11 cellular contexts compared by ENCODE assay signal in the genomic region with DNA sequence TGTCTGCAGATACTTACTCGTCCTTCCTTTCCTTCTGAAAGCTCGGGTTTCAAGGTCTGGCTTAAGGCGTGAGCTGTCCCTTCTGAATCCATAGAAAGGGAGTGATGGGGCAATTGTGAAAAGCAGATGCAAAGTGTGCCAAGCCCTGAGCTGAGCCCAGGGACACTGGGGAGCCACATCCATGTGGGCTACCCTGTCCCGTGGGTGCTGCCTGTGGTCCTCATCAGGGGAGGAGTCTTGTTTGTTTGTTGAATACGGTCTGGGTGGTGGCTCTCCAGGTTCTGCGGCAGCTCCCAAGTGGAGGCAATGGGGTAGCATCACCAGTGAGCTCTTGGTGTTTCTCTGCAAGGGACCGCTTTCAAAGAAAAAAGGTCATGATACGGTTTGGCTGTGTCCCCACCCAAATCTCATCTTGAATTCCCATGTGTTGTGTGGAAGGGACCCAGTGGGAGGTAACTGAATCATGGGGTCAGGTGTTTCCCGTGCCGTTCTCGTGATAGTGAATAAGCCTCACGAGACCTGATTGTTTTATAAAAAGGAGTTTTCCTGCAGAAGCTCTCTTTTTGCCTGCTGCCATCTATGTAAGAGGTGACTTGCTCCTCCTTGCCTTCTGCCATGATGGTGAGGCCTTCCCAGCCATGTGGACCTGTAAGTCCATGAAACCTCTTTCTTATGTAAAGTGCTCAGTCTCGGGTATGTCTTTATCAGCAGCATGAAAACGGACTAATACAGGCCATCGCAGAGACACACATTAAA. TPM values are rescaled to one million over a fixed set of nuclear protein-coding genes. Genes with fewer than 3 reads are reported as not detected.
DNase-seq lines count a peak whose midpoint lies in the region; ATAC-seq, FAIRE-seq and TF ChIP-seq lines count a peak whose summit lies in the region.
"Had no signal": no experiment of that assay in that cellular context is flagged by ENCODE, and none has a peak within 500 bp of the region (broad histone marks: within the 10 kb centered on the region; RNA-seq: fewer than 3 reads in every experiment).

No MANE protein-coding gene starts in this region.

- no peaks in the 10 kb centered on the region for H3K9me3 ChIP-seq in CD4-positive, alpha-beta T cell (ENCODE audit: control insufficient read depth, low read length)
- H3K9me3 ChIP-seq in KOPT-K1 (ENCODE audit: insufficient read depth, low read length, poor library complexity, severe bottlenecking) (no peaks in the 10 kb centered on the region), pancreas (no peaks in the 10 kb centered on the region)

- CTCF ChIA-PET in CD4-positive, alpha-beta T cell (lab: Charles Lee) = interaction anchor here (2.7 kb wide), 1 partner anchor 21 kb away, joined by 10 read pairs; no protein-coding TSS in a partner anchor

- FAIRE-seq in pancreas (lab: Jason Lieb, UNC) = no peak
- FAIRE-seq: islet of Langerhans had no signal

- 88 to 91% methylated on average over 15 of the region's 15 CpGs for WGBS in pancreas, 2 donors

- no peaks in the 10 kb centered on the region for H3K9me3 Mint-ChIP-seq in CD4-positive, alpha-beta T cell
- H3K9me3 Mint-ChIP-seq in chondrocyte (ENCODE audit: low read depth) = no peaks in the 10 kb centered on the region

- intact Hi-C loops in CD4-positive, alpha-beta T cell (cut with DNase I, micrococcal nuclease) = loop anchor here in 1 of 2 experiments (1.0 to 10.0 kb wide), 4 partner anchors 37 to 336 kb away; a partner anchor contains a TSS
- intact Hi-C loops in pancreas (cut with DNase I) = no loop called here

- H3K27me3 Mint-ChIP-seq in CD4-positive, alpha-beta T cell = no peaks in the 10 kb centered on the region
- H3K27me3 Mint-ChIP-seq in chondrocyte (ENCODE audit: low read depth) = peaks cover 11% of the 10 kb centered on the region

- POLR2A ChIA-PET in CD4-positive, alpha-beta T cell (lab: Charles Lee) = interaction anchor here (1.2 to 2.2 kb wide), 2 partner anchors 28 to 37 kb away, joined by 4 to 25 read pairs; a partner anchor contains a TSS

- no peak for TF ChIP-seq CTCF in CD4-positive, alpha-beta T cell (IDR thresholded peaks at IDR 0.05)
- TF ChIP-seq CTCF in chondrocyte (IDR thresholded peaks at IDR 0.05) = no peak
- TF ChIP-seq CTCF in pancreas (IDR thresholded peaks at IDR 0.05) = no peak

- H3K4me1 Mint-ChIP-seq in CD4-positive, alpha-beta T cell (ENCODE audit: low read depth) = peaks cover 35% of the 10 kb centered on the region
- peaks cover 22% of the 10 kb centered on the region for H3K4me1 Mint-ChIP-seq in chondrocyte (ENCODE audit: low read depth)

- H3K4me3 ChIP-seq in pancreas = no peak overlapping the region

- H3K27ac ChIP-seq in CD4-positive, alpha-beta T cell (ENCODE audit: low read depth, low read length) = peak overlapping the region; percentile 83
- H3K27ac ChIP-seq in KOPT-K1 (ENCODE audit: low read depth, low read length, poor library complexity, severe bottlenecking) (peak overlapping the region; percentile 85), pancreas (peak overlapping the region in 3 of 4 donors; percentile 75 to 85 (median 76)), caudate nucleus (ENCODE audit: low read depth, low read length) (no peak overlapping the region)

- peak overlapping the region; percentile 97 for H3K4me3 Mint-ChIP-seq in CD4-positive, alpha-beta T cell
- H3K4me3 Mint-ChIP-seq in chondrocyte (ENCODE audit: unreplicated experiment) = no peak overlapping the region

- DNase-seq in CD4-positive, alpha-beta T cell = no peak
- DNase-seq in chondrocyte (ENCODE audit: low spot score) = peak; percentile 32
- no peak for DNase-seq in pancreas
- no peak for DNase-seq in HUDEP-2 (lab: John Stamatoyannopoulos, UW; ENCODE audit: unreplicated experiment in 76 of 76)
- DNase-seq in caudate nucleus (lab: John Stamatoyannopoulos, UW) = no peak
- DNase-seq: NCI-H1930, SHP77 had no signal

- H3K36me3 ChIP-seq in KOPT-K1 (ENCODE audit: insufficient read depth, low read length) = peaks cover 19% of the 10 kb centered on the region
- peaks cover 0 to 7% (median 0%) of the 10 kb centered on the region in 3 donors for H3K36me3 ChIP-seq in pancreas

- H3K4me1 ChIP-seq in pancreas = peaks cover 0 to 11% (median 0%) of the 10 kb centered on the region in 3 donors

- ATAC-seq in CD4-positive, alpha-beta T cell (ENCODE audit: poor library complexity) = no peak
- no peak for ATAC-seq in pancreas
- ATAC-seq in GM18858 (IDR thresholded peaks at IDR 0.05; ENCODE audit: unreplicated experiment) = no peak
- ATAC-seq in HG03432 (IDR thresholded peaks at IDR 0.05; ENCODE audit: unreplicated experiment) = no peak

- no peaks in the 10 kb centered on the region for H3K27me3 ChIP-seq in CD4-positive, alpha-beta T cell (ENCODE audit: control insufficient read depth, insufficient read depth, low read length)
- H3K27me3 ChIP-seq in pancreas = no peaks in the 10 kb centered on the region

- H3K36me3 Mint-ChIP-seq in CD4-positive, alpha-beta T cell (ENCODE audit: low read depth) = peaks cover 23% of the 10 kb centered on the region
- H3K36me3 Mint-ChIP-seq in chondrocyte (ENCODE audit: low read depth) = peaks cover 4% of the 10 kb centered on the region

- H3K27ac Mint-ChIP-seq in CD4-positive, alpha-beta T cell = peak overlapping the region; percentile 96
- no peak overlapping the region for H3K27ac Mint-ChIP-seq in chondrocyte (ENCODE audit: unreplicated experiment)

RNA-seq across cellular contexts. Expression of a gene that starts 1.0 kb away (rescaled TPM):
- total RNA-seq in CD4-positive, alpha-beta T cell = 1 to 10 TPM; 8.9 to 9.0 TPM
- total RNA-seq in chondrocyte (31.6 to 35.7 TPM (median 32.2 TPM) in 3 replicates), pancreas (10 to 100 TPM; 13.0 to 23.3 (median 16.9) TPM)
- 10 to 100 TPM; 14.1 to 15.3 TPM for polyA plus RNA-seq in pancreas

RNA-seq across cellular contexts. Expression of a gene that starts 4.9 kb away (rescaled TPM):
- total RNA-seq in CD4-positive, alpha-beta T cell = not detected
- not detected in 3 replicates for total RNA-seq in chondrocyte
- total RNA-seq in pancreas = 1 to 10 TPM in 5 of 6 donors, not detected in 1; 1.1 to 9.1 (median 5.2) TPM
- polyA plus RNA-seq in pancreas = 1 to 10 TPM; 1.6 to 1.7 TPM

RNA-seq across cellular contexts. Expression of a gene that starts 27.0 kb away (rescaled TPM):
- 1 to 10 TPM; 2.2 to 2.5 TPM for total RNA-seq in CD4-positive, alpha-beta T cell
- total RNA-seq in chondrocyte = 8.7 to 11.9 TPM (median 10.7 TPM) in 3 replicates
- total RNA-seq in pancreas = 1 to 10 TPM; 2.5 to 8.2 (median 4.9) TPM
- 1 to 10 TPM; 4.2 to 4.3 TPM for polyA plus RNA-seq in pancreas

RNA-seq across cellular contexts. Expression of a gene that starts 36.9 kb away (rescaled TPM):
- total RNA-seq in CD4-positive, alpha-beta T cell = 10 to 100 TPM; 30.0 to 34.0 TPM
- total RNA-seq in chondrocyte = 10.1 to 11.8 TPM (median 11.3 TPM) in 3 replicates
- 1 to 10 TPM; 3.7 to 7.0 (median 6.4) TPM for total RNA-seq in pancreas
- polyA plus RNA-seq in pancreas = 10 to 100 TPM in 1 of 2 donors, 1 to 10 TPM in 1; 8.3 to 10.0 TPM
